In genomic region chr7:115724400-115725056, GRCh38 we compare ENCODE assay signal across 13 cellular contexts.
DNase-seq lines count a peak whose midpoint lies in the region; ATAC-seq and TF ChIP-seq lines count a peak whose summit lies in the region.
"Had no signal": no experiment of that assay in that cellular context is flagged by ENCODE, and none has a peak within 500 bp of the region (broad histone marks: within the 10 kb centered on the region; RNA-seq: fewer than 3 reads in every experiment).

No MANE protein-coding gene starts in this region.

- DNase-seq in DMS79 treated with DMSO at 0.1 percent for 48 hours (lab: John Stamatoyannopoulos, UW) (peak; percentile 82), NCI-H1436 treated with DMSO at 0.1 percent for 48 hours (lab: John Stamatoyannopoulos, UW) (peak; percentile 92), NCI-H748 (lab: John Stamatoyannopoulos, UW; ENCODE audit: unreplicated experiment) (peak; percentile 95), fibroblast of pulmonary artery (ENCODE audit: low read depth) (peak; percentile 15), SIG-M5 (lab: John Stamatoyannopoulos, UW) (no peak), 8988T (no peak)
- DNase-seq in effector CD4-positive, alpha-beta T cell: no peak
- DNase-seq: activated CD4-positive, alpha-beta T cell treated with anti-CD3 and anti-CD28 coated beads for 48 hours; CD4-positive, alpha-beta memory T cell; effector memory CD4-positive, alpha-beta T cell; gastrocnemius medialis had no signal

- TF ChIP-seq CTCF in fibroblast of pulmonary artery (IDR thresholded peaks at IDR 0.05; ENCODE audit: low read length, missing control alignments): no peak

- H3K4me3 ChIP-seq in fibroblast of pulmonary artery (replicated peaks; ENCODE audit: low read depth, low read length): no peak overlapping the region
- H3K4me3 ChIP-seq: gastrocnemius medialis had no signal

- ATAC-seq in GM18511 (IDR thresholded peaks at IDR 0.05; ENCODE audit: unreplicated experiment): no peak
- ATAC-seq: gastrocnemius medialis, sciatic nerve had no signal

Comparison
In these comparisons a context has a peak if more than half of its experiments do, and no peak if none do; other contexts are left out.
1. DNase-seq: peak in DMS79 treated with DMSO at 0.1 percent for 48 hours (single experiment), NCI-H1436 treated with DMSO at 0.1 percent for 48 hours (single experiment), NCI-H748 (single experiment) and fibroblast of pulmonary artery (single experiment); none in effector CD4-positive, alpha-beta T cell (single experiment), SIG-M5 (single experiment) and 8988T (single experiment).